ENCODE assay signal across 19 cellular contexts in genomic region chr20:46801003-46801702, GRCh38.
DNase-seq lines count a peak whose midpoint lies in the region; ATAC-seq and TF ChIP-seq lines count a peak whose summit lies in the region.
"Had no signal": no experiment of that assay in that cellular context is flagged by ENCODE, and none has a peak within 500 bp of the region (broad histone marks: within the 10 kb centered on the region; RNA-seq: fewer than 3 reads in every experiment).

No MANE protein-coding gene starts in this region.

- H4K91ac ChIP-seq in neuronal stem cell (ENCODE audit: low read depth, low read length, poor library complexity): no peak overlapping the region

- no peak overlapping the region for H3K4me2 ChIP-seq in PC-3 (ENCODE audit: low read length)
- no peak overlapping the region for H3K4me2 ChIP-seq in neuronal stem cell (ENCODE audit: insufficient read depth, low read length, poor library complexity, severe bottlenecking)
- H3K4me2 ChIP-seq: PC-9 had no signal

- intact Hi-C loops in PC-3 (cut with micrococcal nuclease): no loop called here

- no peak overlapping the region for H3K4me3 ChIP-seq in PC-3 (ENCODE audit: low read length)
- no peak overlapping the region for H3K4me3 ChIP-seq in epithelial cell of esophagus (ENCODE audit: low read length)
- no peak overlapping the region for H3K4me3 ChIP-seq in neuronal stem cell (ENCODE audit: low read length in 2 of 2)
- H3K4me3 ChIP-seq: PC-9, SK-N-MC had no signal

- H3K9me2 ChIP-seq in PC-3 (replicated peaks; ENCODE audit: low read length): no peaks in the 10 kb centered on the region

- no peak overlapping the region for H3K4ac ChIP-seq in neuronal stem cell (ENCODE audit: low read length)

- H2AFZ ChIP-seq in PC-3 (ENCODE audit: low read length) (no peak overlapping the region), neuronal stem cell (ENCODE audit: low read length) (no peak overlapping the region)
- H2AFZ ChIP-seq: PC-9 had no signal

- H3F3A ChIP-seq in PC-3 (ENCODE audit: low read length, unreplicated experiment): no peaks in the 10 kb centered on the region

- H3K23ac ChIP-seq in neuronal stem cell (ENCODE audit: low read depth, low read length, poor library complexity): no peak overlapping the region

- DNase-seq in NCI-H2171 treated with DMSO at 0.1 percent for 48 hours (lab: John Stamatoyannopoulos, UW) (peak; percentile 66), NCI-H2171 (lab: John Stamatoyannopoulos, UW) (no peak), PC-3 (peak; percentile 54), epithelial cell of esophagus (ENCODE audit: low read depth) (peak; percentile 82), neuronal stem cell (ENCODE audit: low spot score) (no peak), ureter (ENCODE audit: low spot score) (no peak), activated gamma-delta T cell treated with Interleukin-2 at 50 U/mL for 16 hours (no peak)
- DNase-seq: 8988T, COR-L47, DMS79, GOT3, HFFc6, NCI-H1417, NCI-H2029 treated with DMSO at 0.1 percent for 48 hours, PC-9 had no signal

- POLR2A ChIA-PET in PC-3 (lab: Charles Lee; ENCODE audit: unreplicated experiment): no interaction called here

- ATAC-seq in PC-3 (no peak), GM21423 (IDR thresholded peaks at IDR 0.05; ENCODE audit: unreplicated experiment) (no peak)
- ATAC-seq: Right ventricle myocardium inferior had no signal

- CTCF ChIA-PET in PC-3 (lab: Charles Lee): no interaction called here

- H3K14ac ChIP-seq in neuronal stem cell (ENCODE audit: low read length): peak overlapping the region; percentile 41

- H3K79me1 ChIP-seq in neuronal stem cell (ENCODE audit: low read depth, low read length): no peaks in the 10 kb centered on the region

- H3K36me3 ChIP-seq in PC-3 (ENCODE audit: low read depth, low read length): no peaks in the 10 kb centered on the region
- no peaks in the 10 kb centered on the region for H3K36me3 ChIP-seq in neuronal stem cell (replicated peaks in 1 of 2; ENCODE audit: control insufficient read depth in 2 of 2, insufficient read depth in 2 of 2, low read length in 2 of 2)

- H3K27ac ChIP-seq in PC-3 (ENCODE audit: low read length): no peak overlapping the region
- H3K27ac ChIP-seq in neuronal stem cell (replicated peaks; ENCODE audit: low read length): no peak overlapping the region
- H3K27ac ChIP-seq: C4-2B, PC-9, SK-N-MC had no signal

- H2BK12ac ChIP-seq in neuronal stem cell (ENCODE audit: low read length): no peak overlapping the region

- H3K9ac ChIP-seq in PC-3 (ENCODE audit: low read length) (no peak overlapping the region), neuronal stem cell (ENCODE audit: low read depth, low read length, poor library complexity) (peak overlapping the region; percentile 39)

- H2BK15ac ChIP-seq in neuronal stem cell (ENCODE audit: low read length): no peak overlapping the region

- H4K20me1 ChIP-seq in PC-3 (ENCODE audit: low read length): no peaks in the 10 kb centered on the region

- H2AK5ac ChIP-seq in neuronal stem cell (ENCODE audit: low read depth, low read length): no peak overlapping the region

- TF ChIP-seq CTCF in PC-3 (conservative IDR thresholded peaks at IDR 0.05; ENCODE audit: low read depth, low read length): no peak
- no peak for TF ChIP-seq CTCF in epithelial cell of esophagus (IDR thresholded peaks at IDR 0.05; ENCODE audit: insufficient read depth, low read depth, low read length, missing control alignments)

- BruUV-seq in PC-3 (replicated peaks; lab: Mats Ljungman, UMichigan): no TSS peak

- no peak overlapping the region for H2BK5ac ChIP-seq in neuronal stem cell (ENCODE audit: low read length)

- H3K27me3 ChIP-seq in PC-3 (ENCODE audit: low read length) (peaks cover 41% of the 10 kb centered on the region), neuronal stem cell (ENCODE audit: control insufficient read depth in 3 of 3, insufficient read depth in 3 of 3, low read depth in 1 of 3, low read length in 3 of 3) (peaks cover 0 to 20% (median 0%) of the 10 kb centered on the region in 3 experiments)

- H4K8ac ChIP-seq in neuronal stem cell (ENCODE audit: low read depth, low read length): no peak overlapping the region

- no CpG with 5 or more reads among the region's 12 CpGs for WGBS in neuronal stem cell (ENCODE audit: extremely low coverage in 2 of 2, insufficient read length in 2 of 2, insufficient replicate concordance in 1 of 2), 2 donors

- H3K9me3 ChIP-seq in PC-3 (ENCODE audit: low read length) (no peaks in the 10 kb centered on the region), neuronal stem cell (replicated peaks in 1 of 2; ENCODE audit: control insufficient read depth in 2 of 2, insufficient read depth in 1 of 2, low read depth in 1 of 2, low read length in 2 of 2) (no peaks in the 10 kb centered on the region)

- no peaks in the 10 kb centered on the region for H3K4me1 ChIP-seq in PC-3 (ENCODE audit: insufficient read depth, low read length)
- H3K4me1 ChIP-seq in neuronal stem cell (ENCODE audit: control insufficient read depth in 2 of 2, insufficient read depth in 1 of 2, low read depth in 1 of 2, low read length in 2 of 2): peaks cover 0 to 1% of the 10 kb centered on the region in 2 donors

- no peak overlapping the region for H2BK120ac ChIP-seq in neuronal stem cell (ENCODE audit: low read depth, low read length)

- no peak overlapping the region for H3K18ac ChIP-seq in neuronal stem cell (ENCODE audit: low read length)

- no peaks in the 10 kb centered on the region for H3K79me2 ChIP-seq in PC-3 (ENCODE audit: low read length)

Comparison
In these comparisons a context has a peak if more than half of its experiments do, and no peak if none do; other contexts are left out.
1. DNase-seq: peak in NCI-H2171 treated with DMSO at 0.1 percent for 48 hours (single experiment), PC-3 (single experiment) and epithelial cell of esophagus (single experiment); none in NCI-H2171 (single experiment), neuronal stem cell (single experiment), ureter (single experiment) and activated gamma-delta T cell treated with Interleukin-2 at 50 U/mL for 16 hours (single experiment).